Comparison of ENCODE assay signal across 8 cellular contexts in genomic region chr9:125239631-125240597, GRCh38. TPM values are rescaled to one million over a fixed set of nuclear protein-coding genes. Genes with fewer than 3 reads are reported as not detected.
DNase-seq lines count a peak whose midpoint lies in the region; ATAC-seq and TF ChIP-seq lines count a peak whose summit lies in the region.

No MANE protein-coding gene starts in this region.

- CTCF ChIA-PET in activated naive CD4-positive, alpha-beta T cell treated with anti-CD3 and anti-CD28 coated beads for 36 hours (lab: Charles Lee): interaction anchor here (0.6 kb wide), 1 partner anchor 132 kb away, joined by 4 read pairs; no protein-coding TSS in a partner anchor

- no peaks in the 10 kb centered on the region for H3K9me3 Mint-ChIP-seq in activated naive CD4-positive, alpha-beta T cell treated with anti-CD3 and anti-CD28 coated beads for 36 hours
- H3K9me3 Mint-ChIP-seq in memory B cell: no peaks in the 10 kb centered on the region
- no peaks in the 10 kb centered on the region for H3K9me3 Mint-ChIP-seq in type B pancreatic cell

- peaks cover 2% of the 10 kb centered on the region for H3K27me3 Mint-ChIP-seq in activated naive CD4-positive, alpha-beta T cell treated with anti-CD3 and anti-CD28 coated beads for 36 hours (ENCODE audit: low read depth)
- H3K27me3 Mint-ChIP-seq in memory B cell: no peaks in the 10 kb centered on the region
- H3K27me3 Mint-ChIP-seq in type B pancreatic cell: peaks cover 6% of the 10 kb centered on the region

- TF ChIP-seq POLR2A in body of pancreas (IDR thresholded peaks at IDR 0.05): no peak

- no peak for ATAC-seq in body of pancreas
- no peak for ATAC-seq in memory B cell (ENCODE audit: low read depth)
- ATAC-seq in HG02870 (IDR thresholded peaks at IDR 0.05; ENCODE audit: unreplicated experiment): no peak
- ATAC-seq in HG03457 (IDR thresholded peaks at IDR 0.05; ENCODE audit: unreplicated experiment): no peak

- no peak for DNase-seq in activated naive CD4-positive, alpha-beta T cell treated with anti-CD3 and anti-CD28 coated beads for 36 hours
- no peak for DNase-seq in activated naive CD4-positive, alpha-beta T cell (lab: John Stamatoyannopoulos, UW)
- DNase-seq in body of pancreas: no peak
- no peak for DNase-seq in memory B cell (ENCODE audit: low spot score in 2 of 2)
- no peak for DNase-seq in type B pancreatic cell (ENCODE audit: extremely low spot score, unreplicated experiment)
- DNase-seq in NCI-H2196 (lab: John Stamatoyannopoulos, UW; ENCODE audit: unreplicated experiment): no peak

- H3K27me3 ChIP-seq in body of pancreas: no peaks in the 10 kb centered on the region

- H3K4me3 ChIP-seq in body of pancreas: peak overlapping the region; percentile 84 to 94

- H3K4me1 ChIP-seq in body of pancreas: peaks cover 52% of the 10 kb centered on the region

- TF ChIP-seq CTCF in body of pancreas (IDR thresholded peaks at IDR 0.05): no peak
- no peak for TF ChIP-seq CTCF in type B pancreatic cell (conservative IDR thresholded peaks at IDR 0.05)

- H3K36me3 ChIP-seq in body of pancreas (replicated peaks in 1 of 2; ENCODE audit: insufficient read depth in 1 of 2, low read depth in 2 of 2): peaks cover 0 to 8% of the 10 kb centered on the region in 2 donors

- intact Hi-C loops in activated naive CD4-positive, alpha-beta T cell treated with anti-CD3 and anti-CD28 coated beads for 36 hours (cut with micrococcal nuclease): loop anchor here (5.0 kb wide), 3 partner anchors 122 to 468 kb away; partner anchors contain the start of gene NR6A1
- intact Hi-C loops in body of pancreas (cut with DNase I): no loop called here

- peaks cover 57% of the 10 kb centered on the region for H3K4me1 Mint-ChIP-seq in activated naive CD4-positive, alpha-beta T cell treated with anti-CD3 and anti-CD28 coated beads for 36 hours (ENCODE audit: low read depth)
- H3K4me1 Mint-ChIP-seq in memory B cell: peaks cover 32% of the 10 kb centered on the region
- peaks cover 31% of the 10 kb centered on the region for H3K4me1 Mint-ChIP-seq in type B pancreatic cell (ENCODE audit: unreplicated experiment)

- H3K36me3 Mint-ChIP-seq in activated naive CD4-positive, alpha-beta T cell treated with anti-CD3 and anti-CD28 coated beads for 36 hours (ENCODE audit: low read depth): peaks cover 67% of the 10 kb centered on the region
- peaks cover 22% of the 10 kb centered on the region for H3K36me3 Mint-ChIP-seq in memory B cell
- peaks cover 51% of the 10 kb centered on the region for H3K36me3 Mint-ChIP-seq in type B pancreatic cell

- H3K27ac ChIP-seq in body of pancreas: peak overlapping the region; percentile 84 to 97 (median 94)

- H3K4me3 Mint-ChIP-seq in activated naive CD4-positive, alpha-beta T cell treated with anti-CD3 and anti-CD28 coated beads for 36 hours: peak overlapping the region; percentile 95
- H3K4me3 Mint-ChIP-seq in memory B cell (peak overlapping the region; percentile 99), type B pancreatic cell (peak overlapping the region; percentile 97)

- WGBS in body of pancreas, 2 donors: 6 to 9% methylated on average over 8 of the region's 8 CpGs

- H3K27ac Mint-ChIP-seq in activated naive CD4-positive, alpha-beta T cell treated with anti-CD3 and anti-CD28 coated beads for 36 hours: peak overlapping the region; percentile 99
- H3K27ac Mint-ChIP-seq in memory B cell: peak overlapping the region; percentile 99
- H3K27ac Mint-ChIP-seq in type B pancreatic cell: peak overlapping the region; percentile 97

- no peaks in the 10 kb centered on the region for H3K9me3 ChIP-seq in body of pancreas

RNA-seq across cellular contexts. Expression of gene HSPA5, which starts 1.2 kb away (rescaled TPM):
- total RNA-seq in activated naive CD4-positive, alpha-beta T cell treated with anti-CD3 and anti-CD28 coated beads for 36 hours: 100 to 1,000 TPM; 136 to 138 TPM
- total RNA-seq in body of pancreas (100 to 1,000 TPM in 1 of 2 donors, 10 to 100 TPM in 1; 78.6 to 170 TPM), type B pancreatic cell (ENCODE audit: low replicate concordance) (269 and 299 TPM in 2 replicates)

RNA-seq across cellular contexts. Expression of gene GAPVD1, which starts 21.7 kb away (rescaled TPM):
- 10 to 100 TPM; 38.1 to 40.0 TPM for total RNA-seq in activated naive CD4-positive, alpha-beta T cell treated with anti-CD3 and anti-CD28 coated beads for 36 hours
- 10 to 100 TPM; 25.7 to 48.8 TPM for total RNA-seq in body of pancreas
- 44.4 and 52.4 TPM in 2 replicates for total RNA-seq in type B pancreatic cell (ENCODE audit: low replicate concordance)

RNA-seq across cellular contexts. Expression of gene RABEPK, which starts 39.6 kb away (rescaled TPM):
- 10 to 100 TPM; 18.4 to 19.8 TPM for total RNA-seq in activated naive CD4-positive, alpha-beta T cell treated with anti-CD3 and anti-CD28 coated beads for 36 hours
- total RNA-seq in body of pancreas (1 to 10 TPM; 4.3 to 6.7 TPM), type B pancreatic cell (ENCODE audit: low replicate concordance) (14.9 and 19.0 TPM in 2 replicates)

RNA-seq across cellular contexts. Expression of gene PPP6C, which starts 50.3 kb away (rescaled TPM):
- 10 to 100 TPM; 43.6 to 46.3 TPM for total RNA-seq in activated naive CD4-positive, alpha-beta T cell treated with anti-CD3 and anti-CD28 coated beads for 36 hours
- total RNA-seq in body of pancreas (10 to 100 TPM; 13.8 to 19.5 TPM), type B pancreatic cell (ENCODE audit: low replicate concordance) (30.2 and 35.2 TPM in 2 replicates)
